Comparison of ENCODE assay signal across 9 cellular contexts in genomic region chr1:154191990-154192450, GRCh38. TPM values are rescaled to one million over a fixed set of nuclear protein-coding genes. Genes with fewer than 3 reads are reported as not detected.
DNase-seq lines count a peak whose midpoint lies in the region; ATAC-seq and TF ChIP-seq lines count a peak whose summit lies in the region.
"Had no signal": no experiment of that assay in that cellular context is flagged by ENCODE, and none has a peak within 500 bp of the region (broad histone marks: within the 10 kb centered on the region; RNA-seq: fewer than 3 reads in every experiment).

TPM3 (minus strand) TSS chr1:154192100; CDS start chr1:154192018, 82 bp downstream.

- H2AFZ ChIP-seq in parathyroid adenoma = no peak within 1 kb of the TSS

- no peak for TF ChIP-seq POLR2A in gastroesophageal sphincter (IDR thresholded peaks at IDR 0.05)

- no peak for DNase-seq in H7
- no peak for DNase-seq in SK-MEL-5 (ENCODE audit: low read depth, low spot score)
- DNase-seq in activated gamma-delta T cell treated with Interleukin-2 at 50 U/mL for 16 hours = no peak
- no peak for DNase-seq in stimulated activated effector memory CD8-positive, alpha-beta T cell treated with anti-CD3 and anti-CD28 coated beads, Interleukin-12 subunit alpha, Interleukin-12 subunit beta, amount 100 ng/mL, for 72 hours (ENCODE audit: low spot score in 2 of 2)
- DNase-seq in substantia nigra (lab: John Stamatoyannopoulos, UW) = no peak

- no peaks in the 10 kb centered on the region for H3K4me1 Mint-ChIP-seq in stimulated activated effector memory CD8-positive, alpha-beta T cell treated with anti-CD3 and anti-CD28 coated beads, Interleukin-12 subunit alpha, Interleukin-12 subunit beta, amount 100 ng/mL, for 72 hours

- H3K9me3 ChIP-seq in gastroesophageal sphincter (no peaks in the 10 kb centered on the region), parathyroid adenoma (ENCODE audit: control insufficient read depth, low read length) (no peaks in the 10 kb centered on the region)

- H3K36me3 ChIP-seq in H7 (replicated peaks; ENCODE audit: control insufficient read depth, insufficient read depth, low read length) (no peaks in the 10 kb centered on the region), gastroesophageal sphincter (no peaks in the 10 kb centered on the region), parathyroid adenoma (ENCODE audit: control insufficient read depth, insufficient read depth, low read length) (no peaks in the 10 kb centered on the region)

- TF ChIP-seq EP300 in gastroesophageal sphincter (IDR thresholded peaks at IDR 0.05) = no peak

- TF ChIP-seq CTCF in gastroesophageal sphincter (IDR thresholded peaks at IDR 0.05) = no peak
- TF ChIP-seq CTCF in parathyroid adenoma (IDR thresholded peaks at IDR 0.05) = no peak

- no peak within 1 kb of the TSS for H3K4me3 Mint-ChIP-seq in stimulated activated effector memory CD8-positive, alpha-beta T cell treated with anti-CD3 and anti-CD28 coated beads, Interleukin-12 subunit alpha, Interleukin-12 subunit beta, amount 100 ng/mL, for 72 hours
- H3K4me3 Mint-ChIP-seq: T-helper 2 cell treated with Interferon-gamma antibody and Interleukin-4, amounts not matched to agents 5 μg/mL and 100 μg/mL, for 36 hours had no signal

- H3K4me2 ChIP-seq in parathyroid adenoma (ENCODE audit: low read length) = no peak within 1 kb of the TSS

- H3K36me3 Mint-ChIP-seq in stimulated activated effector memory CD8-positive, alpha-beta T cell treated with anti-CD3 and anti-CD28 coated beads, Interleukin-12 subunit alpha, Interleukin-12 subunit beta, amount 100 ng/mL, for 72 hours = no peaks in the 10 kb centered on the region

- H3K9me3 Mint-ChIP-seq in stimulated activated effector memory CD8-positive, alpha-beta T cell treated with anti-CD3 and anti-CD28 coated beads, Interleukin-12 subunit alpha, Interleukin-12 subunit beta, amount 100 ng/mL, for 72 hours = no peaks in the 10 kb centered on the region
- H3K9me3 Mint-ChIP-seq: T-helper 2 cell treated with Interferon-gamma antibody and Interleukin-4, amounts not matched to agents 5 μg/mL and 100 μg/mL, for 36 hours had no signal

- H3K9ac ChIP-seq in parathyroid adenoma = no peak within 1 kb of the TSS

- H3K27ac Mint-ChIP-seq in stimulated activated effector memory CD8-positive, alpha-beta T cell treated with anti-CD3 and anti-CD28 coated beads, Interleukin-12 subunit alpha, Interleukin-12 subunit beta, amount 100 ng/mL, for 72 hours = no peak within 1 kb of the TSS
- H3K27ac Mint-ChIP-seq: T-helper 2 cell treated with Interferon-gamma antibody and Interleukin-4, amounts not matched to agents 5 μg/mL and 100 μg/mL, for 36 hours had no signal

- H3K27ac ChIP-seq in gastroesophageal sphincter (peak within 1 kb of the TSS in 3 of 4 donors; percentile 26 to 58 (median 53)), parathyroid adenoma (peak within 1 kb of the TSS; percentile 58), substantia nigra (ENCODE audit: low read depth, low read length, poor library complexity, severe bottlenecking) (no peak within 1 kb of the TSS)

- H3K4me3 ChIP-seq in H7 (ENCODE audit: insufficient read depth, low read depth, low read length) (no peak within 1 kb of the TSS), gastroesophageal sphincter (no peak within 1 kb of the TSS), parathyroid adenoma (ENCODE audit: low read depth, low read length) (no peak within 1 kb of the TSS)

- H3K4me1 ChIP-seq in gastroesophageal sphincter (peaks cover 0 to 9% (median 0%) of the 10 kb centered on the region in 3 donors), parathyroid adenoma (peaks cover 10% of the 10 kb centered on the region)

- H3K27me3 ChIP-seq in H7 (ENCODE audit: control insufficient read depth, insufficient read depth, low read length) = no peaks in the 10 kb centered on the region; the same call in 1 of the 2 replicates
- no peaks in the 10 kb centered on the region for H3K27me3 ChIP-seq in gastroesophageal sphincter
- H3K27me3 ChIP-seq in parathyroid adenoma (ENCODE audit: control insufficient read depth, insufficient read depth, low read length) = no peaks in the 10 kb centered on the region

- H3K79me2 ChIP-seq in parathyroid adenoma = no peaks in the 10 kb centered on the region

- 20% methylated on average over 1 of the region's 1 CpG for WGBS in gastroesophageal sphincter (ENCODE audit: low coverage in 1 of 2), 2 donors

- in situ Hi-C loops in SK-MEL-5 (cut with HindIII; ENCODE audit: low pct_unique_long_range_greater_than_20kb, low sequenced_read_pairs) = no loop called here

- no peak for ATAC-seq in gastroesophageal sphincter
- no peak for ATAC-seq in stimulated activated effector memory CD8-positive, alpha-beta T cell treated with anti-CD3 and anti-CD28 coated beads, Interleukin-12 subunit alpha, Interleukin-12 subunit beta, amount 100 ng/mL, for 72 hours
- no peak for ATAC-seq in HG03460 (IDR thresholded peaks at IDR 0.05; ENCODE audit: unreplicated experiment)

RNA-seq across cellular contexts. Expression of gene TPM3, which starts in this region (rescaled TPM):
- 712 and 754 TPM in 2 replicates for total RNA-seq in H7 (2014; rRNA removed; shearing (Covaris generic))
- total RNA-seq in SK-MEL-5 (2014; rRNA removed; shearing (Covaris generic)) = 706 and 766 TPM in 2 replicates
- 591 and 655 TPM in 2 replicates for polyA plus RNA-seq in SK-MEL-5 (2015; cell fraction: cytosol; rRNA removed)
- 236 and 245 TPM in 2 replicates for polyA plus RNA-seq in SK-MEL-5 (2015; cell fraction: nucleus; rRNA removed)
- total RNA-seq in gastroesophageal sphincter = 100 to 1,000 TPM in 3 of 4 donors, 10 to 100 TPM in 1; 95.9 to 275 (median 151) TPM
